9 cellular contexts compared by ENCODE assay signal in genomic region chr1:223776826-223777454, GRCh38.
DNase-seq lines count a peak whose midpoint lies in the region; ATAC-seq lines count a peak whose summit lies in the region.
"Had no signal": no experiment of that assay in that cellular context is flagged by ENCODE, and none has a peak within 500 bp of the region (broad histone marks: within the 10 kb centered on the region; RNA-seq: fewer than 3 reads in every experiment).

No MANE protein-coding gene starts in this region.

- H3K27ac ChIP-seq in subcutaneous abdominal adipose tissue (ENCODE audit: low read depth, low read length) = peak overlapping the region; percentile 73

- H3K9ac ChIP-seq in subcutaneous abdominal adipose tissue (ENCODE audit: low read length in 5 of 5) = no peak overlapping the region

- peaks cover 21% of the 10 kb centered on the region for H3K36me3 Mint-ChIP-seq in activated naive CD8-positive, alpha-beta T cell
- peaks cover 46% of the 10 kb centered on the region for H3K36me3 Mint-ChIP-seq in activated naive CD8-positive, alpha-beta T cell treated with anti-CD3 and anti-CD28 coated beads, Interleukin-2, amount 50 U/mL, for 24 hours (ENCODE audit: low read depth)
- peaks cover 62% of the 10 kb centered on the region for H3K36me3 Mint-ChIP-seq in activated CD8-positive, alpha-beta T cell treated with anti-CD3 and anti-CD28 coated beads, Interleukin-2, amount 10 ng/mL, durations not matched to agents 7 days and 5 days (ENCODE audit: low read depth)
- H3K36me3 Mint-ChIP-seq in immature natural killer cell = peaks cover 8 to 32% (median 23%) of the 10 kb centered on the region in 3 donors

- CTCF ChIA-PET in activated CD8-positive, alpha-beta T cell treated with anti-CD3 and anti-CD28 coated beads, Interleukin-2, amount 10 ng/mL, durations not matched to agents 7 days and 5 days (lab: Charles Lee) = interaction anchor here (2.9 kb wide), 1 partner anchor 28 kb away, joined by 9 read pairs; no protein-coding TSS in a partner anchor

- peaks cover 27% of the 10 kb centered on the region for H3K4me1 Mint-ChIP-seq in activated naive CD8-positive, alpha-beta T cell (ENCODE audit: low read depth)
- peaks cover 32% of the 10 kb centered on the region for H3K4me1 Mint-ChIP-seq in activated naive CD8-positive, alpha-beta T cell treated with anti-CD3 and anti-CD28 coated beads, Interleukin-2, amount 50 U/mL, for 24 hours
- peaks cover 27% of the 10 kb centered on the region for H3K4me1 Mint-ChIP-seq in activated CD8-positive, alpha-beta T cell treated with anti-CD3 and anti-CD28 coated beads, Interleukin-2, amount 10 ng/mL, durations not matched to agents 7 days and 5 days (ENCODE audit: low read depth)
- H3K4me1 Mint-ChIP-seq in immature natural killer cell = peaks cover 19 to 26% of the 10 kb centered on the region in 2 donors

- H3K27me3 ChIP-seq in subcutaneous abdominal adipose tissue (ENCODE audit: control insufficient read depth in 5 of 5, insufficient read depth in 4 of 5, low read length in 5 of 5) = no peaks in the 10 kb centered on the region

- POLR2A ChIA-PET in activated CD8-positive, alpha-beta T cell treated with anti-CD3 and anti-CD28 coated beads, Interleukin-2, amount 10 ng/mL, durations not matched to agents 7 days and 5 days (lab: Charles Lee) = no interaction called here

- no peak overlapping the region for H3K4me3 Mint-ChIP-seq in activated naive CD8-positive, alpha-beta T cell
- no peak overlapping the region for H3K4me3 Mint-ChIP-seq in activated naive CD8-positive, alpha-beta T cell treated with anti-CD3 and anti-CD28 coated beads, Interleukin-2, amount 50 U/mL, for 24 hours
- H3K4me3 Mint-ChIP-seq in activated CD8-positive, alpha-beta T cell treated with anti-CD3 and anti-CD28 coated beads, Interleukin-2, amount 10 ng/mL, durations not matched to agents 7 days and 5 days = no peak overlapping the region
- no peak overlapping the region for H3K4me3 Mint-ChIP-seq in immature natural killer cell

- H3K9me3 Mint-ChIP-seq in activated naive CD8-positive, alpha-beta T cell (ENCODE audit: low read depth) = no peaks in the 10 kb centered on the region
- H3K9me3 Mint-ChIP-seq in activated naive CD8-positive, alpha-beta T cell treated with anti-CD3 and anti-CD28 coated beads, Interleukin-2, amount 50 U/mL, for 24 hours = no peaks in the 10 kb centered on the region
- H3K9me3 Mint-ChIP-seq in activated CD8-positive, alpha-beta T cell treated with anti-CD3 and anti-CD28 coated beads, Interleukin-2, amount 10 ng/mL, durations not matched to agents 7 days and 5 days (ENCODE audit: insufficient read depth) = no peaks in the 10 kb centered on the region
- H3K9me3 Mint-ChIP-seq in immature natural killer cell = no peaks in the 10 kb centered on the region
- H3K9me3 Mint-ChIP-seq: naive B cell had no signal

- no peak for DNase-seq in activated naive CD8-positive, alpha-beta T cell treated with anti-CD3 and anti-CD28 coated beads, Interleukin-2, amount 50 U/mL, for 24 hours
- DNase-seq in activated CD8-positive, alpha-beta T cell treated with anti-CD3 and anti-CD28 coated beads, Interleukin-2, amount 10 ng/mL, durations not matched to agents 7 days and 5 days = no peak
- no peak for DNase-seq in immature natural killer cell
- DNase-seq: naive B cell had no signal

- peaks cover 15 to 74% (median 59%) of the 10 kb centered on the region in 5 donors for H3K36me3 ChIP-seq in subcutaneous abdominal adipose tissue (ENCODE audit: control insufficient read depth in 5 of 5, insufficient read depth in 5 of 5, low read length in 5 of 5)

- no peak for ATAC-seq in activated naive CD8-positive, alpha-beta T cell treated with anti-CD3 and anti-CD28 coated beads, Interleukin-2, amount 50 U/mL, for 24 hours
- no peak for ATAC-seq in activated CD8-positive, alpha-beta T cell treated with anti-CD3 and anti-CD28 coated beads, Interleukin-2, amount 10 ng/mL, durations not matched to agents 7 days and 5 days
- no peak for ATAC-seq in GM18907 (IDR thresholded peaks at IDR 0.05; ENCODE audit: unreplicated experiment)
- no peak for ATAC-seq in HG02678 (IDR thresholded peaks at IDR 0.05; ENCODE audit: unreplicated experiment)
- no peak for ATAC-seq in GM21786 (IDR thresholded peaks at IDR 0.05; ENCODE audit: unreplicated experiment)

- H3K27ac Mint-ChIP-seq in activated naive CD8-positive, alpha-beta T cell = peak overlapping the region; percentile 89
- no peak overlapping the region for H3K27ac Mint-ChIP-seq in activated naive CD8-positive, alpha-beta T cell treated with anti-CD3 and anti-CD28 coated beads, Interleukin-2, amount 50 U/mL, for 24 hours
- H3K27ac Mint-ChIP-seq in activated CD8-positive, alpha-beta T cell treated with anti-CD3 and anti-CD28 coated beads, Interleukin-2, amount 10 ng/mL, durations not matched to agents 7 days and 5 days = peak overlapping the region; percentile 59
- peak overlapping the region; percentile 15 to 85 (median 65) for H3K27ac Mint-ChIP-seq in immature natural killer cell

- H3K4me1 ChIP-seq in subcutaneous abdominal adipose tissue (ENCODE audit: control insufficient read depth in 5 of 5, insufficient read depth in 5 of 5, low read length in 5 of 5) = peaks cover 5 to 30% (median 13%) of the 10 kb centered on the region in 5 donors

- no peak overlapping the region for H3K4me3 ChIP-seq in subcutaneous abdominal adipose tissue (ENCODE audit: low read depth in 1 of 5, low read length in 5 of 5)

- H3K9me3 ChIP-seq in subcutaneous abdominal adipose tissue (ENCODE audit: control insufficient read depth in 5 of 5, low read length in 5 of 5) = no peaks in the 10 kb centered on the region

- H3K27me3 Mint-ChIP-seq in activated naive CD8-positive, alpha-beta T cell = no peaks in the 10 kb centered on the region
- no peaks in the 10 kb centered on the region for H3K27me3 Mint-ChIP-seq in activated naive CD8-positive, alpha-beta T cell treated with anti-CD3 and anti-CD28 coated beads, Interleukin-2, amount 50 U/mL, for 24 hours
- no peaks in the 10 kb centered on the region for H3K27me3 Mint-ChIP-seq in activated CD8-positive, alpha-beta T cell treated with anti-CD3 and anti-CD28 coated beads, Interleukin-2, amount 10 ng/mL, durations not matched to agents 7 days and 5 days (ENCODE audit: low read depth)
- peaks cover 0 to 3% (median 2%) of the 10 kb centered on the region in 3 donors for H3K27me3 Mint-ChIP-seq in immature natural killer cell (ENCODE audit: low read depth in 3 of 3)
- H3K27me3 Mint-ChIP-seq: naive B cell had no signal
